8 cellular contexts compared by ENCODE assay signal in genomic region chr16:71311553-71312158, GRCh38. TPM values are rescaled to one million over a fixed set of nuclear protein-coding genes. Genes with fewer than 3 reads are reported as not detected.
DNase-seq lines count a peak whose midpoint lies in the region; ATAC-seq, FAIRE-seq and TF ChIP-seq lines count a peak whose summit lies in the region.

No MANE protein-coding gene starts in this region.

- H3K27ac ChIP-seq in A673 (ENCODE audit: low read depth, low read length, poor library complexity, severe bottlenecking) = no peak overlapping the region
- H3K27ac ChIP-seq in ascending aorta = no peak overlapping the region
- no peak overlapping the region for H3K27ac ChIP-seq in HepG2 (ENCODE audit: extremely low read length, insufficient read depth, low read length)

- no peak for FAIRE-seq in D721Med (lab: Jason Lieb, UNC)
- peak; percentile 73 for FAIRE-seq in HepG2 (lab: Jason Lieb, UNC)

- in situ Hi-C loops in HepG2 (cut with HindIII; ENCODE audit: extremely low pct_ligation_motif_present, low pct_unique_long_range_greater_than_20kb) = no loop called here

- peak; percentile 85 for TF ChIP-seq CTCF in A673 (conservative IDR thresholded peaks at IDR 0.05; ENCODE audit: low read depth, low read length)
- peak; percentile 82 for TF ChIP-seq CTCF in D721Med (IDR thresholded peaks at IDR 0.05; ENCODE audit: insufficient read depth, missing control alignments)
- TF ChIP-seq CTCF in ascending aorta (IDR thresholded peaks at IDR 0.05) = peak; percentile 40 to 54 (median 51)
- TF ChIP-seq CTCF in HepG2 (CRISPR knock-in tag; IDR thresholded peaks at IDR 0.05) = peak; percentile 91

- H3K27me3 ChIP-seq in A673 (replicated peaks; ENCODE audit: insufficient read depth, low read depth, low read length, poor library complexity) (peaks cover 35% of the 10 kb centered on the region), ascending aorta (no peaks in the 10 kb centered on the region), HepG2 (ENCODE audit: control insufficient read depth in 1 of 2, insufficient read depth in 2 of 2, low read length in 2 of 2) (peaks cover 0 to 2% of the 10 kb centered on the region in 2 experiments; a peak in 1 of 5 replicates)

- DNase-seq in A673 (ENCODE audit: low spot score) (peak; percentile 43), D721Med (ENCODE audit: insufficient read length, low spot score) (no peak), NCI-H1694 treated with DMSO at 0.1 percent for 48 hours (lab: John Stamatoyannopoulos, UW) (peak; percentile 44), ascending aorta (ENCODE audit: low spot score in 2 of 2) (no peak), HepG2 (ENCODE audit: low spot score) (peak; percentile 54)
- no peak for DNase-seq in NK-92 treated with Interleukin-12 subunit alpha and Interleukin-12 subunit beta, amount 100 ng/mL, for 24 hours (lab: John Stamatoyannopoulos, UW)

- no peak overlapping the region for H3K4me2 ChIP-seq in HepG2 (ENCODE audit: low read depth, low read length)

- H3K4me3 ChIP-seq in A673 (ENCODE audit: low read depth, low read length, poor library complexity, severe bottlenecking) (no peak overlapping the region), ascending aorta (no peak overlapping the region), HepG2 (replicated peaks in 1 of 3; ENCODE audit: insufficient read depth in 1 of 3, low read depth in 2 of 3, low read length in 3 of 3) (no peak overlapping the region)

- ATAC-seq in HepG2 = peak; percentile 61; the same call in 2 of the 3 replicates
- no peak for ATAC-seq in HG02642 (IDR thresholded peaks at IDR 0.05; ENCODE audit: poor library complexity, unreplicated experiment)
- ATAC-seq in HG02981 (IDR thresholded peaks at IDR 0.05; ENCODE audit: unreplicated experiment) = no peak

- H3K9me3 ChIP-seq in A673 (ENCODE audit: low read depth, low read length, poor library complexity, severe bottlenecking) (no peaks in the 10 kb centered on the region), ascending aorta (no peaks in the 10 kb centered on the region), HepG2 (ENCODE audit: low read length) (no peaks in the 10 kb centered on the region)

- H3K4me1 ChIP-seq in A673 (ENCODE audit: insufficient read depth, low read length, poor library complexity, severe bottlenecking) = no peaks in the 10 kb centered on the region
- H3K4me1 ChIP-seq in ascending aorta = no peaks in the 10 kb centered on the region
- H3K4me1 ChIP-seq in HepG2 (ENCODE audit: insufficient read depth, low read length) = no peaks in the 10 kb centered on the region

- WGBS in HepG2 (ENCODE audit: low lambda C conversion rate) = 10% methylated on average over 5 of the region's 7 CpGs

- no peaks in the 10 kb centered on the region for H3K79me2 ChIP-seq in HepG2 (ENCODE audit: insufficient read depth, low read length)

- no peak for TF ChIP-seq POLR2A in HepG2 (IDR thresholded peaks at IDR 0.05; ENCODE audit: insufficient read depth in 1 of 2, low read depth in 2 of 2, low read length in 2 of 2)

- TF ChIP-seq EP300 in HepG2 (IDR thresholded peaks at IDR 0.05; ENCODE audit: low read depth in 2 of 2, low read length in 2 of 2) (no peak), HepG2 (CRISPR knock-in tag; IDR thresholded peaks at IDR 0.05; ENCODE audit: borderline replicate concordance) (no peak)

- H4K20me1 ChIP-seq in HepG2 (ENCODE audit: insufficient read depth, low read length) = no peaks in the 10 kb centered on the region

- peak; percentile 89 for TF ChIP-seq RAD21 in HepG2 (CRISPR knock-in tag; IDR thresholded peaks at IDR 0.05)

- intact Hi-C loops in A673 (cut with micrococcal nuclease; ENCODE audit: unreplicated experiment) (no loop called here), ascending aorta (cut with DNase I) (no loop called here), HepG2 (cut with micrococcal nuclease; ENCODE audit: unreplicated experiment) (no loop called here)

- no peak overlapping the region for H2AFZ ChIP-seq in HepG2 (ENCODE audit: low read length)

- no TSS peak for BruUV-seq in A673 (replicated peaks; lab: Mats Ljungman, UMichigan)
- no TSS peak for BruUV-seq in HepG2 (replicated peaks; lab: Mats Ljungman, UMichigan)

- no peak overlapping the region for H3K9ac ChIP-seq in HepG2 (ENCODE audit: insufficient read depth, low read depth, low read length)

- POLR2A ChIA-PET in A673 (lab: Charles Lee; ENCODE audit: low non-redundant PET) = no interaction called here
- POLR2A ChIA-PET in HepG2 (lab: Yijun Ruan, JAX) = no interaction called here

- H3K36me3 ChIP-seq in A673 (ENCODE audit: insufficient read depth, low read length, poor library complexity, severe bottlenecking) = no peaks in the 10 kb centered on the region
- no peaks in the 10 kb centered on the region for H3K36me3 ChIP-seq in ascending aorta
- no peaks in the 10 kb centered on the region for H3K36me3 ChIP-seq in HepG2 (replicated peaks in 1 of 2; ENCODE audit: control insufficient read depth in 1 of 2, insufficient read depth in 2 of 2, low read length in 2 of 2)

- CTCF ChIA-PET in A673 (lab: Charles Lee) = interaction anchor here (0.6 to 1.6 kb wide), 8 partner anchors 15 to 989 kb away, joined by 3 to 5 read pairs (median 3); no protein-coding TSS in a partner anchor
- CTCF ChIA-PET in HepG2 (lab: Yijun Ruan, JAX; ENCODE audit: low intra/inter-chr PET ratio, low total read pairs) = interaction anchor here (2.6 kb wide), 1 partner anchor 97 kb away, joined by 24 read pairs; no protein-coding TSS in a partner anchor

TF ChIP-seq in HepG2, 621 proteins besides CTCF, POLR2A, EP300 and RAD21 (continues in another document):
- TF ChIP-seq ZNF550 (CRISPR knock-in tag; IDR thresholded peaks at IDR 0.05; ENCODE audit: borderline replicate concordance) (no peak), PTBP1 (IDR thresholded peaks at IDR 0.05; ENCODE audit: low read depth, low read length, poor library complexity, severe bottlenecking) (no peak), FOXA1 (IDR thresholded peaks at IDR 0.05) (no peak), FOXA1 (CRISPR knock-in tag; IDR thresholded peaks at IDR 0.05) (0 out of 2 replicates have a peak, but pooled peaks have one; percentile 33), FOXA3 (CRISPR knock-in tag; IDR thresholded peaks at IDR 0.05) (peak; percentile 42), KLF16 (CRISPR knock-in tag; IDR thresholded peaks at IDR 0.05) (no peak), TEAD3 (CRISPR knock-in tag; optimal IDR thresholded peaks at IDR 0.05; ENCODE audit: borderline replicate concordance) (peak; percentile 42), FOXC1 (CRISPR knock-in tag; IDR thresholded peaks at IDR 0.05; ENCODE audit: borderline replicate concordance) (peak; percentile 51; the same call in 1 of the 2 replicates), STAG1 (CRISPR knock-in tag; IDR thresholded peaks at IDR 0.05) (peak; percentile 90)

RNA-seq across cellular contexts. Expression of gene CMTR2, which starts 22.5 kb away (rescaled TPM):
- 12.2 and 16.1 TPM in 2 replicates for total RNA-seq in A673 (2021)
- 23.1 TPM for total RNA-seq in ascending aorta
- 19.9 and 25.1 TPM in 2 replicates for total RNA-seq in HepG2 (2016; rRNA removed; fragmentation: Illumina TruSeq; extraction: Trizol)
- total RNA-seq in HepG2 (2016; cell fraction: cytosol; rRNA removed; fragmentation: Illumina TruSeq; extraction: Trizol; ENCODE audit: low read depth) = 2.6 TPM in 2 replicates
- total RNA-seq in HepG2 (2016; cell fraction: insoluble cytoplasmic fraction; rRNA removed; fragmentation: Illumina TruSeq; extraction: Trizol) = 16.1 and 24.0 TPM in 2 replicates
- total RNA-seq in HepG2 (2016; cell fraction: membrane; rRNA removed; fragmentation: Illumina TruSeq; extraction: Trizol) = 7.2 and 8.3 TPM in 2 replicates
- total RNA-seq in HepG2 (2016; cell fraction: nucleus; rRNA removed; fragmentation: Illumina TruSeq; extraction: Trizol) = 15.5 and 15.6 TPM in 2 replicates
- 12.4 and 15.0 TPM in 2 replicates for polyA plus RNA-seq in HepG2 (2011; rRNA removed)
- polyA plus RNA-seq in HepG2 (2011; cell fraction: cytosol; rRNA removed) = 4.9 and 7.1 TPM in 2 replicates
- 9.8 and 15.1 TPM in 2 replicates for polyA plus RNA-seq in HepG2 (2011; cell fraction: nucleus; rRNA removed)
- polyA plus RNA-seq in HepG2 (2012) = 7.0 and 7.3 TPM in 2 replicates
- polyA plus RNA-seq in HepG2 (2016; cell fraction: cytosol; fragmentation: Illumina TruSeq; extraction: Trizol; ENCODE audit: low read depth) = 0.35 and 0.45 TPM in 2 replicates
- 12.2 and 13.1 TPM in 2 replicates for polyA plus RNA-seq in HepG2 (2016; cell fraction: insoluble cytoplasmic fraction; fragmentation: Illumina TruSeq; extraction: Trizol; ENCODE audit: low read depth)
- polyA plus RNA-seq in HepG2 (2016; cell fraction: membrane; fragmentation: Illumina TruSeq; extraction: Trizol; ENCODE audit: low read depth) = 1.3 and 1.7 TPM in 2 replicates
- polyA plus RNA-seq in HepG2 (2016; cell fraction: nucleus; fragmentation: Illumina TruSeq; extraction: Trizol; ENCODE audit: insufficient read depth, low read depth) = 21.4 and 23.0 TPM in 2 replicates
- polyA minus RNA-seq in HepG2 (2011; rRNA and poly(A)+ RNA removed; ENCODE audit: low replicate concordance) = 8.1 and 10.7 TPM in 2 replicates
- polyA minus RNA-seq in HepG2 (2011; cell fraction: cytosol; rRNA and poly(A)+ RNA removed) = 7.8 and 8.5 TPM in 2 replicates
- polyA minus RNA-seq in HepG2 (2011; cell fraction: nucleus; rRNA and poly(A)+ RNA removed) = 25.1 and 34.1 TPM in 2 replicates

RNA-seq across cellular contexts. Expression of gene CALB2, which starts 46.9 kb away (rescaled TPM):
- total RNA-seq in A673 (2021) (not detected in 2 replicates), ascending aorta (0.64 TPM), HepG2 (2016; rRNA removed; fragmentation: Illumina TruSeq; extraction: Trizol) (0.22 and 0.40 TPM in 2 replicates)
- not detected in 2 replicates for total RNA-seq in HepG2 (2016; cell fraction: cytosol; rRNA removed; fragmentation: Illumina TruSeq; extraction: Trizol; ENCODE audit: low read depth)
- 0.19 TPM in 1 of 2 replicates, not detected in the other for total RNA-seq in HepG2 (2016; cell fraction: insoluble cytoplasmic fraction; rRNA removed; fragmentation: Illumina TruSeq; extraction: Trizol)
- total RNA-seq in HepG2 (2016; cell fraction: membrane; rRNA removed; fragmentation: Illumina TruSeq; extraction: Trizol) = 0.22 TPM in 1 of 2 replicates, not detected in the other
- not detected in 2 replicates for total RNA-seq in HepG2 (2016; cell fraction: nucleus; rRNA removed; fragmentation: Illumina TruSeq; extraction: Trizol)
- polyA plus RNA-seq in HepG2 (2011; rRNA removed) = 0.20 and 0.37 TPM in 2 replicates
- polyA plus RNA-seq in HepG2 (2011; cell fraction: cytosol; rRNA removed) = 0.12 and 0.18 TPM in 2 replicates
- 0.17 TPM in 1 of 2 replicates, not detected in the other for polyA plus RNA-seq in HepG2 (2011; cell fraction: nucleus; rRNA removed)
- polyA plus RNA-seq in HepG2 (2012) = 0.13 TPM in 1 of 2 replicates, not detected in the other
- polyA plus RNA-seq in HepG2 (2016; cell fraction: cytosol; fragmentation: Illumina TruSeq; extraction: Trizol; ENCODE audit: low read depth) = 0.14 and 0.27 TPM in 2 replicates
- polyA plus RNA-seq in HepG2 (2016; cell fraction: insoluble cytoplasmic fraction; fragmentation: Illumina TruSeq; extraction: Trizol; ENCODE audit: low read depth) = 0.28 and 0.53 TPM in 2 replicates
- polyA plus RNA-seq in HepG2 (2016; cell fraction: membrane; fragmentation: Illumina TruSeq; extraction: Trizol; ENCODE audit: low read depth) = 0.15 and 0.26 TPM in 2 replicates
- 0.79 TPM in 1 of 2 replicates, not detected in the other for polyA plus RNA-seq in HepG2 (2016; cell fraction: nucleus; fragmentation: Illumina TruSeq; extraction: Trizol; ENCODE audit: insufficient read depth, low read depth)
- polyA minus RNA-seq in HepG2 (2011; rRNA and poly(A)+ RNA removed; ENCODE audit: low replicate concordance) = not detected in 2 replicates
- not detected in 2 replicates for polyA minus RNA-seq in HepG2 (2011; cell fraction: cytosol; rRNA and poly(A)+ RNA removed)
- polyA minus RNA-seq in HepG2 (2011; cell fraction: nucleus; rRNA and poly(A)+ RNA removed) = not detected in 2 replicates

Comparison
In these comparisons a context has a peak if more than half of its experiments do, and no peak if none do; other contexts are left out.
1. DNase-seq: peak in A673 (single experiment), NCI-H1694 treated with DMSO at 0.1 percent for 48 hours (single experiment) and HepG2 (single experiment); none in D721Med (single experiment), ascending aorta (0 of 2) and NK-92 treated with Interleukin-12 subunit alpha and Interleukin-12 subunit beta, amount 100 ng/mL, for 24 hours (single experiment).
2. Peak in every context shown above with its lines, with median percentiles within 50 percentile points of each other: CTCF ChIP-seq.